Comparison of ENCODE assay signal across 9 cellular contexts in the genomic region with DNA sequence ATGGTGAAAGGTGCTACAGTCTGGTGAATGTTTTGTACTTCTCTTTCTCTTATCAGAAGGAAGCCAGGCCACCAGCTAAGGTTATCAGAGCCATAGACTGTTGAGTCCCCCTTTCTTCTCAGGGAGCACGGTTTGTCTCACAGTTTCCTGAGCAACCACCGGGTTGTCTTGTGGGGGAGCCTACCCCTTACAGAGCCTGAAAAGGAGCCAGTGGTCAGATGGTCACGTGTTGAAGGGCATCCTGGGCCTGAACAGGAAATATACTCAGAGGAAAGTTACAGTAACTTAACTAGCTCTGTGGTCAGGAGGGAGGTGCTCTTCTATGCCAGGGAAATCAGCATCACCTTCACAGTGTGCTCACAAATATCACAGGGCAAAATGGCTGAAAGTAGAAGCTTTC. TPM values are rescaled to one million over a fixed set of nuclear protein-coding genes. Genes with fewer than 3 reads are reported as not detected.
DNase-seq lines count a peak whose midpoint lies in the region; ATAC-seq and TF ChIP-seq lines count a peak whose summit lies in the region.
"Had no signal": no experiment of that assay in that cellular context is flagged by ENCODE, and none has a peak within 500 bp of the region (broad histone marks: within the 10 kb centered on the region; RNA-seq: fewer than 3 reads in every experiment).

No MANE protein-coding gene starts in this region.

- peaks cover 3 to 10% (median 5%) of the 10 kb centered on the region in 4 donors for H3K4me1 ChIP-seq in liver (ENCODE audit: control insufficient read depth in 4 of 4, insufficient read depth in 4 of 4, low read length in 3 of 4)
- H3K4me1 ChIP-seq: A549 had no signal

- no peak overlapping the region for H3K4me3 ChIP-seq in liver (ENCODE audit: low read depth in 1 of 3, low read length in 3 of 3)
- H3K4me3 ChIP-seq: A549 had no signal

- no peaks in the 10 kb centered on the region for H3K27me3 ChIP-seq in liver (ENCODE audit: control insufficient read depth in 4 of 4, insufficient read depth in 4 of 4, low read length in 3 of 4)

- WGBS in liver: 66% methylated on average over 3 of the region's 3 CpGs

- no peaks in the 10 kb centered on the region for H3K36me3 ChIP-seq in liver (ENCODE audit: control insufficient read depth in 4 of 4, insufficient read depth in 3 of 4, low read depth in 1 of 4, low read length in 3 of 4)

- peak; percentile 89 for ATAC-seq in HG03095 (IDR thresholded peaks at IDR 0.05; ENCODE audit: unreplicated experiment)
- no peak for ATAC-seq in GM21360 (IDR thresholded peaks at IDR 0.05; ENCODE audit: unreplicated experiment)
- ATAC-seq: A549 had no signal

- DNase-seq in SKM-1 treated with dmso at 0.1 percent for 144 hours (lab: John Stamatoyannopoulos, UW; ENCODE audit: unreplicated experiment): peak; percentile 13
- no peak for DNase-seq in SKM-1 (lab: John Stamatoyannopoulos, UW; ENCODE audit: unreplicated experiment)
- DNase-seq in activated CD4-positive, alpha-beta T cell treated with anti-CD3 and anti-CD28 coated beads for 1 hour: peak; percentile 37
- no peak for DNase-seq in cerebellar cortex (ENCODE audit: low spot score)
- no peak for DNase-seq in NCI-H524 treated with DMSO at 0.1 percent for 48 hours (lab: John Stamatoyannopoulos, UW)

- TF ChIP-seq RAD21 in liver (IDR thresholded peaks at IDR 0.05): no peak

- H3K9ac ChIP-seq in liver (ENCODE audit: low read depth in 1 of 2, low read length in 2 of 2): no peak overlapping the region

- H3K9me3 ChIP-seq in liver (ENCODE audit: control insufficient read depth in 4 of 4, low read length in 3 of 4): no peaks in the 10 kb centered on the region
- H3K9me3 ChIP-seq: A549 had no signal

- no peak overlapping the region for H3K27ac ChIP-seq in liver (ENCODE audit: low read depth in 1 of 2, low read length in 2 of 2)
- H3K27ac ChIP-seq: A549 had no signal

- TF ChIP-seq CTCF in liver (IDR thresholded peaks at IDR 0.05; ENCODE audit: low read depth, low read length, missing input control): no peak

TF ChIP-seq in liver, 16 proteins besides CTCF, POLR2A, EP300 and RAD21:
- TF ChIP-seq FOXA2 (IDR thresholded peaks at IDR 0.05): no peak
- TF ChIP-seq RXRA (IDR thresholded peaks at IDR 0.05): no peak
- TF ChIP-seq, protein P1, sequence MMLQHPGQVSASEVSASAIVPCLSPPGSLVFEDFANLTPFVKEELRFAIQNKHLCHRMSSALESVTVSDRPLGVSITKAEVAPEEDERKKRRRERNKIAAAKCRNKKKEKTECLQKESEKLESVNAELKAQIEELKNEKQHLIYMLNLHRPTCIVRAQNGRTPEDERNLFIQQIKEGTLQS (IDR thresholded peaks at IDR 0.05): no peak
- TF ChIP-seq SP1 (IDR thresholded peaks at IDR 0.05): peak; percentile 32
- TF ChIP-seq JUND (IDR thresholded peaks at IDR 0.05): no peak
- no peak for TF ChIP-seq FOXA1 (IDR thresholded peaks at IDR 0.05)
- TF ChIP-seq GABPA (IDR thresholded peaks at IDR 0.05 in 1 of 2, conservative IDR thresholded peaks at IDR 0.05 in 1 of 2): no peak
- TF ChIP-seq YY1 (IDR thresholded peaks at IDR 0.05): no peak
- TF ChIP-seq TAF1 (conservative IDR thresholded peaks at IDR 0.05): no peak
- TF ChIP-seq NR2F2 (IDR thresholded peaks at IDR 0.05): peak; percentile 97
- TF ChIP-seq, protein P2, sequence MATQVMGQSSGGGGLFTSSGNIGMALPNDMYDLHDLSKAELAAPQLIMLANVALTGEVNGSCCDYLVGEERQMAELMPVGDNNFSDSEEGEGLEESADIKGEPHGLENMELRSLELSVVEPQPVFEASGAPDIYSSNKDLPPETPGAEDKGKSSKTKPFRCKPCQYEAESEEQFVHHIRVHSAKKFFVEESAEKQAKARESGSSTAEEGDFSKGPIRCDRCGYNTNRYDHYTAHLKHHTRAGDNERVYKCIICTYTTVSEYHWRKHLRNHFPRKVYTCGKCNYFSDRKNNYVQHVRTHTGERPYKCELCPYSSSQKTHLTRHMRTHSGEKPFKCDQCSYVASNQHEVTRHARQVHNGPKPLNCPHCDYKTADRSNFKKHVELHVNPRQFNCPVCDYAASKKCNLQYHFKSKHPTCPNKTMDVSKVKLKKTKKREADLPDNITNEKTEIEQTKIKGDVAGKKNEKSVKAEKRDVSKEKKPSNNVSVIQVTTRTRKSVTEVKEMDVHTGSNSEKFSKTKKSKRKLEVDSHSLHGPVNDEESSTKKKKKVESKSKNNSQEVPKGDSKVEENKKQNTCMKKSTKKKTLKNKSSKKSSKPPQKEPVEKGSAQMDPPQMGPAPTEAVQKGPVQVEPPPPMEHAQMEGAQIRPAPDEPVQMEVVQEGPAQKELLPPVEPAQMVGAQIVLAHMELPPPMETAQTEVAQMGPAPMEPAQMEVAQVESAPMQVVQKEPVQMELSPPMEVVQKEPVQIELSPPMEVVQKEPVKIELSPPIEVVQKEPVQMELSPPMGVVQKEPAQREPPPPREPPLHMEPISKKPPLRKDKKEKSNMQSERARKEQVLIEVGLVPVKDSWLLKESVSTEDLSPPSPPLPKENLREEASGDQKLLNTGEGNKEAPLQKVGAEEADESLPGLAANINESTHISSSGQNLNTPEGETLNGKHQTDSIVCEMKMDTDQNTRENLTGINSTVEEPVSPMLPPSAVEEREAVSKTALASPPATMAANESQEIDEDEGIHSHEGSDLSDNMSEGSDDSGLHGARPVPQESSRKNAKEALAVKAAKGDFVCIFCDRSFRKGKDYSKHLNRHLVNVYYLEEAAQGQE (IDR thresholded peaks at IDR 0.05): no peak
- TF ChIP-seq HNF4A (conservative IDR thresholded peaks at IDR 0.05): no peak
- no peak for TF ChIP-seq EGR1 (IDR thresholded peaks at IDR 0.05; ENCODE audit: low read depth in 2 of 2)
- no peak for TF ChIP-seq HNF4G (IDR thresholded peaks at IDR 0.05)
- TF ChIP-seq, protein P3, sequence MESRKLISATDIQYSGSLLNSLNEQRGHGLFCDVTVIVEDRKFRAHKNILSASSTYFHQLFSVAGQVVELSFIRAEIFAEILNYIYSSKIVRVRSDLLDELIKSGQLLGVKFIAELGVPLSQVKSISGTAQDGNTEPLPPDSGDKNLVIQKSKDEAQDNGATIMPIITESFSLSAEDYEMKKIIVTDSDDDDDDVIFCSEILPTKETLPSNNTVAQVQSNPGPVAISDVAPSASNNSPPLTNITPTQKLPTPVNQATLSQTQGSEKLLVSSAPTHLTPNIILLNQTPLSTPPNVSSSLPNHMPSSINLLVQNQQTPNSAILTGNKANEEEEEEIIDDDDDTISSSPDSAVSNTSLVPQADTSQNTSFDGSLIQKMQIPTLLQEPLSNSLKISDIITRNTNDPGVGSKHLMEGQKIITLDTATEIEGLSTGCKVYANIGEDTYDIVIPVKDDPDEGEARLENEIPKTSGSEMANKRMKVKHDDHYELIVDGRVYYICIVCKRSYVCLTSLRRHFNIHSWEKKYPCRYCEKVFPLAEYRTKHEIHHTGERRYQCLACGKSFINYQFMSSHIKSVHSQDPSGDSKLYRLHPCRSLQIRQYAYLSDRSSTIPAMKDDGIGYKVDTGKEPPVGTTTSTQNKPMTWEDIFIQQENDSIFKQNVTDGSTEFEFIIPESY (IDR thresholded peaks at IDR 0.05): no peak
- TF ChIP-seq, protein P4, sequence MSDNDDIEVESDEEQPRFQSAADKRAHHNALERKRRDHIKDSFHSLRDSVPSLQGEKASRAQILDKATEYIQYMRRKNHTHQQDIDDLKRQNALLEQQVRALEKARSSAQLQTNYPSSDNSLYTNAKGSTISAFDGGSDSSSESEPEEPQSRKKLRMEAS (IDR thresholded peaks at IDR 0.05): no peak

RNA-seq across cellular contexts. Expression of a gene that starts 11.6 kb away (rescaled TPM):
- under 1 TPM; 0.50 to 0.93 TPM for total RNA-seq in liver
- polyA plus RNA-seq in liver: under 1 TPM; 0.08 to 0.17 TPM
- polyA plus RNA-seq: A549 had no signal

Comparison
In these comparisons a context has a peak if more than half of its experiments do, and no peak if none do; other contexts are left out.
1. DNase-seq: peak in SKM-1 treated with dmso at 0.1 percent for 144 hours (single experiment) and activated CD4-positive, alpha-beta T cell treated with anti-CD3 and anti-CD28 coated beads for 1 hour (single experiment); none in SKM-1 (single experiment), cerebellar cortex (single experiment) and NCI-H524 treated with DMSO at 0.1 percent for 48 hours (single experiment).